In genomic region chr12:8081921-8082577, GRCh38 we compare ENCODE assay signal across 8 cellular contexts. TPM values are rescaled to one million over a fixed set of nuclear protein-coding genes. Genes with fewer than 3 reads are reported as not detected.
DNase-seq lines count a peak whose midpoint lies in the region; ATAC-seq and TF ChIP-seq lines count a peak whose summit lies in the region.

NECAP1 (plus strand) TSS chr12:8082274; CDS start chr12:8082289, 15 bp downstream.

- H3K27me3 ChIP-seq in ovary: no peaks in the 10 kb centered on the region
- no peaks in the 10 kb centered on the region for H3K27me3 ChIP-seq in thyroid gland

- H3K4me1 ChIP-seq in ovary (ENCODE audit: insufficient read depth) (peaks cover 9% of the 10 kb centered on the region), thyroid gland (peaks cover 8 to 12% of the 10 kb centered on the region in 2 donors)

- H3K27ac ChIP-seq in ovary (peak within 1 kb of the TSS; percentile 89 to 92), thyroid gland (peak within 1 kb of the TSS; percentile 86 to 96 (median 87))

- no peaks in the 10 kb centered on the region for H3K9me3 ChIP-seq in ovary
- H3K9me3 ChIP-seq in thyroid gland: no peaks in the 10 kb centered on the region

- intact Hi-C loops in Right ventricle myocardium inferior (cut with DNase I) (loop anchor here (2.0 kb wide), 1 partner anchor 55 kb away; no protein-coding TSS in a partner anchor), ovary (cut with DNase I) (no loop called here), thyroid gland (cut with DNase I) (loop anchor here (5.0 kb wide), 1 partner anchor 50 kb away; the partner anchor contains the start of gene FOXJ2)

- peak; percentile 83 for TF ChIP-seq POLR2A in GM10847 (IDR thresholded peaks at IDR 0.05; ENCODE audit: extremely low read depth, insufficient read length)
- peak; percentile 87 for TF ChIP-seq POLR2A in ovary (IDR thresholded peaks at IDR 0.05)
- TF ChIP-seq POLR2A in thyroid gland (IDR thresholded peaks at IDR 0.05): peak in 1 of 2 donors; percentile 89

- DNase-seq in NCI-H128 (lab: John Stamatoyannopoulos, UW; ENCODE audit: unreplicated experiment) (peak; percentile 97), SW 1271 (lab: John Stamatoyannopoulos, UW) (peak; percentile 97 to 98), Right ventricle myocardium inferior (ENCODE audit: missing footprints) (peak; percentile 98), ovary (peak; percentile 94 to 96 (median 95)), thyroid gland (peak; percentile 97 to 98)
- peak; percentile 91 for DNase-seq in activated naive CD8-positive, alpha-beta T cell treated with anti-CD3 and anti-CD28 coated beads, Interleukin-2, amount 50 U/mL, for 16 hours (ENCODE audit: low read depth, low spot score)

- peak; percentile 94 for ATAC-seq in HG02678 (IDR thresholded peaks at IDR 0.05; ENCODE audit: unreplicated experiment)
- peak; percentile 97 for ATAC-seq in Right ventricle myocardium inferior

- no peak for TF ChIP-seq EP300 in ovary (IDR thresholded peaks at IDR 0.05)

- TF ChIP-seq CTCF in ovary (IDR thresholded peaks at IDR 0.05): no peak
- no peak for TF ChIP-seq CTCF in thyroid gland (IDR thresholded peaks at IDR 0.05)

- H3K36me3 ChIP-seq in ovary (no peaks in the 10 kb centered on the region), thyroid gland (no peaks in the 10 kb centered on the region)

- WGBS in ovary, 3 donors: 0 to 1% (median 0%) methylated on average over 48 to 49 of the region's 49 CpGs
- 0 to 1% methylated on average over 29 to 45 of the region's 49 CpGs for WGBS in thyroid gland, 2 donors

- H3K4me3 ChIP-seq in ovary (peak within 1 kb of the TSS; percentile 96), thyroid gland (replicated peaks in 1 of 3) (peak within 1 kb of the TSS; percentile 77 to 91 (median 78))

RNA-seq across cellular contexts. Expression of gene NECAP1, which starts in this region (rescaled TPM):
- total RNA-seq in Right ventricle myocardium inferior: 16.6 TPM
- total RNA-seq in ovary: 10 to 100 TPM; 25.0 to 40.7 (median 36.5) TPM
- 10 to 100 TPM; 21.6 to 37.2 TPM for polyA plus RNA-seq in ovary
- 10 to 100 TPM; 32.7 to 45.6 (median 39.5) TPM for total RNA-seq in thyroid gland

Comparison
In these comparisons a context has a peak if more than half of its experiments do, and no peak if none do; other contexts are left out.
1. Peak in every context shown above with its lines: DNase-seq, ATAC-seq, H3K4me3 ChIP-seq and H3K27ac ChIP-seq.
2. intact Hi-C loops: an anchor here in Right ventricle myocardium inferior (2.0 kb wide) and thyroid gland (5.0 kb wide); none called in ovary.